Comparison of ENCODE assay signal across 9 cellular contexts in genomic region chr5:88732181-88732633, GRCh38.
DNase-seq lines count a peak whose midpoint lies in the region; ATAC-seq, FAIRE-seq and TF ChIP-seq lines count a peak whose summit lies in the region.
"Had no signal": no experiment of that assay in that cellular context is flagged by ENCODE, and none has a peak within 500 bp of the region (broad histone marks: within the 10 kb centered on the region; RNA-seq: fewer than 3 reads in every experiment).

No MANE protein-coding gene starts in this region.

- H3K79me2 ChIP-seq in astrocyte (ENCODE audit: insufficient read depth, low read length): no peaks in the 10 kb centered on the region

- intact Hi-C loops in CD4-positive, alpha-beta memory T cell (cut with micrococcal nuclease): no loop called here

- TF ChIP-seq CTCF in astrocyte (IDR thresholded peaks at IDR 0.05; ENCODE audit: insufficient read depth, low read depth, low read length): no peak
- no peak for TF ChIP-seq CTCF in omental fat pad (IDR thresholded peaks at IDR 0.05)

- H3K9ac ChIP-seq in astrocyte (ENCODE audit: low read length): peak overlapping the region; percentile 71

- H3K36me3 Mint-ChIP-seq in astrocyte (ENCODE audit: low read depth, unreplicated experiment): no peaks in the 10 kb centered on the region
- no peaks in the 10 kb centered on the region for H3K36me3 Mint-ChIP-seq in CD4-positive, alpha-beta memory T cell

- peak overlapping the region; percentile 78 for H3K4me2 ChIP-seq in astrocyte (ENCODE audit: low read length)

- DNase-seq in stimulated activated naive CD8-positive, alpha-beta T cell treated with anti-CD3 and anti-CD28 coated beads, Interleukin-15, Interleukin-2, amounts not matched to agents 100 U/mL and 50 U/mL, for 24 hours: peak; percentile 27
- DNase-seq in stimulated activated naive CD8-positive, alpha-beta T cell treated with anti-CD3 and anti-CD28 coated beads, Interleukin-15, amount 100 ng/mL, for 72 hours: no peak
- DNase-seq in astrocyte (ENCODE audit: low read depth) (peak; percentile 83), midbrain (lab: John Stamatoyannopoulos, UW) (peak; percentile 39), NCI-H510A treated with DMSO at 0.1 percent for 48 hours (lab: John Stamatoyannopoulos, UW) (no peak), omental fat pad (ENCODE audit: low spot score) (no peak)
- no peak for DNase-seq in CD4-positive, alpha-beta memory T cell

- H3K9me3 Mint-ChIP-seq in stimulated activated naive CD8-positive, alpha-beta T cell treated with anti-CD3 and anti-CD28 coated beads, Interleukin-15, amount 100 ng/mL, for 72 hours: no peaks in the 10 kb centered on the region
- no peaks in the 10 kb centered on the region for H3K9me3 Mint-ChIP-seq in astrocyte (ENCODE audit: unreplicated experiment)
- peaks cover 0 to 1% (median 0%) of the 10 kb centered on the region in 8 donors for H3K9me3 Mint-ChIP-seq in CD4-positive, alpha-beta memory T cell

- peaks cover 18% of the 10 kb centered on the region for H3K4me1 Mint-ChIP-seq in stimulated activated naive CD8-positive, alpha-beta T cell treated with anti-CD3 and anti-CD28 coated beads, Interleukin-15, amount 100 ng/mL, for 72 hours
- peaks cover 16% of the 10 kb centered on the region for H3K4me1 Mint-ChIP-seq in astrocyte (ENCODE audit: low read depth, unreplicated experiment)
- H3K4me1 Mint-ChIP-seq in CD4-positive, alpha-beta memory T cell: peaks cover 4% of the 10 kb centered on the region in 4 donors

- no peaks in the 10 kb centered on the region for H4K20me1 ChIP-seq in astrocyte (ENCODE audit: insufficient read depth, low read length)

- peak; percentile 81 for FAIRE-seq in astrocyte (lab: Jason Lieb, UNC)

- peak; percentile 81 for ATAC-seq in stimulated activated naive CD8-positive, alpha-beta T cell treated with anti-CD3 and anti-CD28 coated beads, Interleukin-15, Interleukin-2, amounts not matched to agents 100 U/mL and 50 U/mL, for 24 hours
- no peak for ATAC-seq in stimulated activated naive CD8-positive, alpha-beta T cell treated with anti-CD3 and anti-CD28 coated beads, Interleukin-15, amount 100 ng/mL, for 72 hours
- ATAC-seq in HG03280 (IDR thresholded peaks at IDR 0.05; ENCODE audit: unreplicated experiment) (peak; percentile 54), omental fat pad (ENCODE audit: low FRiP score) (no peak)

- H2AFZ ChIP-seq in astrocyte (ENCODE audit: low read depth, low read length): peak overlapping the region; percentile 49

- CTCF ChIA-PET in CD4-positive, alpha-beta memory T cell (lab: Charles Lee; ENCODE audit: partially characterized antibody): interaction anchor here (0.8 to 6.8 kb wide), 6 partner anchors 8 to 1798 kb away, joined by 3 to 63 read pairs (median 6); partner anchors contain the start of gene LYSMD3

- H3K4me3 Mint-ChIP-seq in stimulated activated naive CD8-positive, alpha-beta T cell treated with anti-CD3 and anti-CD28 coated beads, Interleukin-15, amount 100 ng/mL, for 72 hours: no peak overlapping the region
- no peak overlapping the region for H3K4me3 Mint-ChIP-seq in astrocyte (ENCODE audit: unreplicated experiment)
- no peak overlapping the region for H3K4me3 Mint-ChIP-seq in CD4-positive, alpha-beta memory T cell

- H3K27ac ChIP-seq in astrocyte (ENCODE audit: low read depth, low read length): peak overlapping the region; percentile 68
- H3K27ac ChIP-seq in CD4-positive, alpha-beta memory T cell (ENCODE audit: low read depth, low read length): no peak overlapping the region
- H3K27ac ChIP-seq: C4-2B had no signal

- H3K27me3 ChIP-seq in astrocyte (ENCODE audit: insufficient read depth, low read length): no peaks in the 10 kb centered on the region
- H3K27me3 ChIP-seq in CD4-positive, alpha-beta memory T cell (ENCODE audit: insufficient read depth, low read length): no peaks in the 10 kb centered on the region

- H3K4me3 ChIP-seq in astrocyte (ENCODE audit: insufficient read depth, low read depth, low read length): no peak overlapping the region
- no peak overlapping the region for H3K4me3 ChIP-seq in CD4-positive, alpha-beta memory T cell (ENCODE audit: low read length in 2 of 2)

- H3K27me3 Mint-ChIP-seq in stimulated activated naive CD8-positive, alpha-beta T cell treated with anti-CD3 and anti-CD28 coated beads, Interleukin-15, amount 100 ng/mL, for 72 hours: peaks cover 2% of the 10 kb centered on the region
- H3K27me3 Mint-ChIP-seq in astrocyte (ENCODE audit: low read depth, unreplicated experiment): no peaks in the 10 kb centered on the region
- H3K27me3 Mint-ChIP-seq in CD4-positive, alpha-beta memory T cell: peaks cover 1 to 7% of the 10 kb centered on the region in 2 donors

- peaks cover 14% of the 10 kb centered on the region for H3K4me1 ChIP-seq in astrocyte (ENCODE audit: insufficient read depth, low read length)
- H3K4me1 ChIP-seq in CD4-positive, alpha-beta memory T cell (ENCODE audit: insufficient read depth, low read length): no peaks in the 10 kb centered on the region

- H3K27ac Mint-ChIP-seq in stimulated activated naive CD8-positive, alpha-beta T cell treated with anti-CD3 and anti-CD28 coated beads, Interleukin-15, amount 100 ng/mL, for 72 hours: no peak overlapping the region
- peak overlapping the region; percentile 88 for H3K27ac Mint-ChIP-seq in astrocyte (ENCODE audit: unreplicated experiment)
- no peak overlapping the region for H3K27ac Mint-ChIP-seq in CD4-positive, alpha-beta memory T cell

- no peaks in the 10 kb centered on the region for H3K36me3 ChIP-seq in astrocyte (ENCODE audit: insufficient read depth, low read length)
- H3K36me3 ChIP-seq in CD4-positive, alpha-beta memory T cell (ENCODE audit: insufficient read depth, low read length): no peaks in the 10 kb centered on the region

- POLR2A ChIA-PET in CD4-positive, alpha-beta memory T cell (lab: Charles Lee; ENCODE audit: partially characterized antibody): no interaction called here

- no peaks in the 10 kb centered on the region for H3K9me3 ChIP-seq in astrocyte (ENCODE audit: insufficient read depth, low read depth, low read length)
- no peaks in the 10 kb centered on the region for H3K9me3 ChIP-seq in CD4-positive, alpha-beta memory T cell (ENCODE audit: control insufficient read depth in 1 of 2, low read length in 2 of 2)

Comparison
In these comparisons a context has a peak if more than half of its experiments do, and no peak if none do; other contexts are left out.
1. ATAC-seq: peak in stimulated activated naive CD8-positive, alpha-beta T cell treated with anti-CD3 and anti-CD28 coated beads, Interleukin-15, Interleukin-2, amounts not matched to agents 100 U/mL and 50 U/mL, for 24 hours (single experiment) and HG03280 (single experiment); none in stimulated activated naive CD8-positive, alpha-beta T cell treated with anti-CD3 and anti-CD28 coated beads, Interleukin-15, amount 100 ng/mL, for 72 hours (single experiment) and omental fat pad (single experiment).
2. DNase-seq: peak in stimulated activated naive CD8-positive, alpha-beta T cell treated with anti-CD3 and anti-CD28 coated beads, Interleukin-15, Interleukin-2, amounts not matched to agents 100 U/mL and 50 U/mL, for 24 hours (single experiment), astrocyte (single experiment) and midbrain (single experiment); none in stimulated activated naive CD8-positive, alpha-beta T cell treated with anti-CD3 and anti-CD28 coated beads, Interleukin-15, amount 100 ng/mL, for 72 hours (0 of 2), NCI-H510A treated with DMSO at 0.1 percent for 48 hours (single experiment), omental fat pad (single experiment) and CD4-positive, alpha-beta memory T cell (0 of 5).